Comparison of ENCODE assay signal across 8 cellular contexts in the genomic region with DNA sequence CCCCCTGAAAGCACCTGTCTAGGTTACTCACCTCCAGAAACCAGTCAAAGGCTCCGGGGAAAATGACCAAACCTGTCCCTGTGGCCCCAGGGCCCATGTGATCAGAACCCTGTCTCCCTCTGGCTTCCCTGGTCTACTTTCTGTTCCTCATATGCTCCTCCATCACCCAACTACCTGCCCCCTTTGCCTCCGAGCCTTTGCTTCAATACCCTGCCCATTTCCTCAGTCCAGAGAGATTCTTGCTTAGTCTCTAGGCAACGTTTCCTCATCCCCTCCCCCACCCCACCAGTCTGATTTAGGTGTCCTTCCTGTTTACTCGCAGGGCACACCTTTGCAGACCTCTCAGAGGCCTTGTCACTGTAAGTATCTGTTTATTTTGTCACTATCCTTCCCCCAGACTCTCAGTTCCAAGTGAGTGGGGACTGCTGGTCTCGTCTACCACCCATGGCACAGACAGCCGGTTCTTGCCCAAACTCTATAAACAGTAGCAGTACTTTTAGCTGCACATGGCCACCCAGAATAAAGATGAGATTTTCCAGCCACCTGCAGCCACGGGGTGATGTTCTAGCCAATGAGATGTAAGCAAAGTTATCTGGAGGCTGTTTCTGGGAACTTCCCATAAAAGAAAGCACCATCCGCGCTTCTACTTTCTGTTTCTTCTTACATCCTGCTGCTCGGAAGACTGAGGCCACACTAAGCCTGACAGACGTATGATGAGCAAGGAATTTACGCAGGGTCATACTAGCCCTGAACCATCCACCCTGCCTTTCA. TPM values are rescaled to one million over a fixed set of nuclear protein-coding genes. Genes with fewer than 3 reads are reported as not detected.
DNase-seq lines count a peak whose midpoint lies in the region; ATAC-seq, FAIRE-seq and TF ChIP-seq lines count a peak whose summit lies in the region.

No MANE protein-coding gene starts in this region.

- peak overlapping the region; percentile 41 for H3K4me3 ChIP-seq in GM23338
- peak overlapping the region; percentile 60 to 61 for H3K4me3 ChIP-seq in neutrophil (ENCODE audit: low read depth in 1 of 2, low read length in 1 of 2)
- H3K4me3 ChIP-seq in smooth muscle cell = no peak overlapping the region

- no peak for FAIRE-seq in D721Med (lab: Jason Lieb, UNC)

- H3K4me1 Mint-ChIP-seq in GM23338 = peaks cover 49% of the 10 kb centered on the region

- H4K20me1 ChIP-seq in GM23338 (replicated peaks; ENCODE audit: insufficient read depth) (peaks cover 77% of the 10 kb centered on the region), smooth muscle cell (ENCODE audit: low read depth) (peaks cover 100% of the 10 kb centered on the region)

- WGBS in smooth muscle cell (ENCODE audit: low lambda C conversion rate) = 78% methylated on average over 12 of the region's 12 CpGs

- H3K9me3 ChIP-seq in neutrophil = no peaks in the 10 kb centered on the region
- no peaks in the 10 kb centered on the region for H3K9me3 ChIP-seq in smooth muscle cell (replicated peaks; ENCODE audit: low read depth)

- H3F3A ChIP-seq in GM23338 (replicated peaks; ENCODE audit: low read depth) (no peaks in the 10 kb centered on the region; the same call in 1 of the 2 replicates), smooth muscle cell (ENCODE audit: low read depth) (no peaks in the 10 kb centered on the region)

- H3K27ac Mint-ChIP-seq in GM23338 = peak overlapping the region; percentile 40; the same call in 1 of the 2 replicates

- H2AFZ ChIP-seq in GM23338 (no peak overlapping the region), smooth muscle cell (ENCODE audit: low read depth) (no peak overlapping the region)

- H3K36me3 ChIP-seq in GM23338 (ENCODE audit: insufficient read depth) (no peaks in the 10 kb centered on the region), neutrophil (peaks cover 5% of the 10 kb centered on the region), smooth muscle cell (ENCODE audit: low read depth) (no peaks in the 10 kb centered on the region)

- peak; percentile 43 for DNase-seq in GM13976 (ENCODE audit: low spot score)
- DNase-seq in GM23338 (ENCODE audit: low spot score) = peak; percentile 60
- peak; percentile 80 for DNase-seq in NOMO-1 treated with DMSO at 0.1 percent for 48 hours (lab: John Stamatoyannopoulos, UW; ENCODE audit: unreplicated experiment)
- DNase-seq in activated effector memory CD4-positive, alpha-beta T cell treated with Interleukin-2 at 50 U/mL for 16 hours = peak; percentile 68
- no peak for DNase-seq in SW480 (ENCODE audit: low spot score)
- DNase-seq in smooth muscle cell (lab: John Stamatoyannopoulos, UW; ENCODE audit: unreplicated experiment) = no peak
- DNase-seq in D721Med (ENCODE audit: insufficient read length, low spot score) = no peak

- no peak overlapping the region for H3K9ac ChIP-seq in smooth muscle cell (ENCODE audit: low read depth)

- TF ChIP-seq CTCF in GM13976 (IDR thresholded peaks at IDR 0.05; ENCODE audit: borderline replicate concordance, control extremely low read depth, extremely low read depth, insufficient read depth, missing control alignments) (no peak), GM23338 (conservative IDR thresholded peaks at IDR 0.05; ENCODE audit: low read depth in 2 of 2) (no peak), neutrophil (IDR thresholded peaks at IDR 0.05) (no peak), smooth muscle cell (IDR thresholded peaks at IDR 0.05; ENCODE audit: borderline replicate concordance, insufficient read depth, poor library complexity, severe bottlenecking) (no peak), D721Med (IDR thresholded peaks at IDR 0.05; ENCODE audit: insufficient read depth, missing control alignments) (no peak)

- peaks cover 38% of the 10 kb centered on the region for H3K4me1 ChIP-seq in GM23338 (ENCODE audit: insufficient read depth)
- peaks cover 72 to 96% of the 10 kb centered on the region in 2 experiments for H3K4me1 ChIP-seq in neutrophil (ENCODE audit: control insufficient read depth in 1 of 2, insufficient read depth in 1 of 2, low read depth in 1 of 2, low read length in 1 of 2)
- H3K4me1 ChIP-seq in smooth muscle cell (ENCODE audit: low read depth) = no peaks in the 10 kb centered on the region

- H3K9me3 Mint-ChIP-seq in GM23338 = no peaks in the 10 kb centered on the region

- H3K79me2 ChIP-seq in GM23338 (replicated peaks; ENCODE audit: insufficient read depth) (peaks cover 100% of the 10 kb centered on the region), smooth muscle cell (ENCODE audit: low read depth) (peaks cover 96% of the 10 kb centered on the region)

- peaks cover 2% of the 10 kb centered on the region for H3K27me3 Mint-ChIP-seq in GM23338 (ENCODE audit: insufficient read depth, low read depth, poor library complexity)

- H3K4me2 ChIP-seq in GM23338 (peak overlapping the region; percentile 66), smooth muscle cell (no peak overlapping the region)

- peak overlapping the region; percentile 21; the same call in 1 of the 3 replicates for H3K4me3 Mint-ChIP-seq in GM23338

- peak overlapping the region; percentile 75; the same call in 1 of the 2 replicates for H3K27ac ChIP-seq in GM23338 (ENCODE audit: low read depth)
- H3K27ac ChIP-seq in neutrophil = peak overlapping the region; percentile 99
- no peak overlapping the region for H3K27ac ChIP-seq in smooth muscle cell (ENCODE audit: low read depth)

- peaks cover 8% of the 10 kb centered on the region; the same call in 2 of the 3 replicates for H3K36me3 Mint-ChIP-seq in GM23338 (ENCODE audit: low read depth)

- H3K27me3 ChIP-seq in GM23338 (ENCODE audit: insufficient read depth) (no peaks in the 10 kb centered on the region), neutrophil (no peaks in the 10 kb centered on the region), smooth muscle cell (ENCODE audit: low read depth) (no peaks in the 10 kb centered on the region)

- H3K9me2 ChIP-seq in GM23338 (ENCODE audit: insufficient read depth) = no peaks in the 10 kb centered on the region

- ATAC-seq in GM23338 = peak; percentile 50

- in situ Hi-C loops in GM13976 (cut with MboI; ENCODE audit: low sequenced_read_pairs, unreplicated experiment) = no loop called here

TF ChIP-seq in GM23338, 12 proteins besides CTCF, POLR2A, EP300 and RAD21 (continues in another document):
- no peak for TF ChIP-seq STAT1 (IDR thresholded peaks at IDR 0.05; ENCODE audit: unreplicated experiment)
- TF ChIP-seq, protein P1, sequence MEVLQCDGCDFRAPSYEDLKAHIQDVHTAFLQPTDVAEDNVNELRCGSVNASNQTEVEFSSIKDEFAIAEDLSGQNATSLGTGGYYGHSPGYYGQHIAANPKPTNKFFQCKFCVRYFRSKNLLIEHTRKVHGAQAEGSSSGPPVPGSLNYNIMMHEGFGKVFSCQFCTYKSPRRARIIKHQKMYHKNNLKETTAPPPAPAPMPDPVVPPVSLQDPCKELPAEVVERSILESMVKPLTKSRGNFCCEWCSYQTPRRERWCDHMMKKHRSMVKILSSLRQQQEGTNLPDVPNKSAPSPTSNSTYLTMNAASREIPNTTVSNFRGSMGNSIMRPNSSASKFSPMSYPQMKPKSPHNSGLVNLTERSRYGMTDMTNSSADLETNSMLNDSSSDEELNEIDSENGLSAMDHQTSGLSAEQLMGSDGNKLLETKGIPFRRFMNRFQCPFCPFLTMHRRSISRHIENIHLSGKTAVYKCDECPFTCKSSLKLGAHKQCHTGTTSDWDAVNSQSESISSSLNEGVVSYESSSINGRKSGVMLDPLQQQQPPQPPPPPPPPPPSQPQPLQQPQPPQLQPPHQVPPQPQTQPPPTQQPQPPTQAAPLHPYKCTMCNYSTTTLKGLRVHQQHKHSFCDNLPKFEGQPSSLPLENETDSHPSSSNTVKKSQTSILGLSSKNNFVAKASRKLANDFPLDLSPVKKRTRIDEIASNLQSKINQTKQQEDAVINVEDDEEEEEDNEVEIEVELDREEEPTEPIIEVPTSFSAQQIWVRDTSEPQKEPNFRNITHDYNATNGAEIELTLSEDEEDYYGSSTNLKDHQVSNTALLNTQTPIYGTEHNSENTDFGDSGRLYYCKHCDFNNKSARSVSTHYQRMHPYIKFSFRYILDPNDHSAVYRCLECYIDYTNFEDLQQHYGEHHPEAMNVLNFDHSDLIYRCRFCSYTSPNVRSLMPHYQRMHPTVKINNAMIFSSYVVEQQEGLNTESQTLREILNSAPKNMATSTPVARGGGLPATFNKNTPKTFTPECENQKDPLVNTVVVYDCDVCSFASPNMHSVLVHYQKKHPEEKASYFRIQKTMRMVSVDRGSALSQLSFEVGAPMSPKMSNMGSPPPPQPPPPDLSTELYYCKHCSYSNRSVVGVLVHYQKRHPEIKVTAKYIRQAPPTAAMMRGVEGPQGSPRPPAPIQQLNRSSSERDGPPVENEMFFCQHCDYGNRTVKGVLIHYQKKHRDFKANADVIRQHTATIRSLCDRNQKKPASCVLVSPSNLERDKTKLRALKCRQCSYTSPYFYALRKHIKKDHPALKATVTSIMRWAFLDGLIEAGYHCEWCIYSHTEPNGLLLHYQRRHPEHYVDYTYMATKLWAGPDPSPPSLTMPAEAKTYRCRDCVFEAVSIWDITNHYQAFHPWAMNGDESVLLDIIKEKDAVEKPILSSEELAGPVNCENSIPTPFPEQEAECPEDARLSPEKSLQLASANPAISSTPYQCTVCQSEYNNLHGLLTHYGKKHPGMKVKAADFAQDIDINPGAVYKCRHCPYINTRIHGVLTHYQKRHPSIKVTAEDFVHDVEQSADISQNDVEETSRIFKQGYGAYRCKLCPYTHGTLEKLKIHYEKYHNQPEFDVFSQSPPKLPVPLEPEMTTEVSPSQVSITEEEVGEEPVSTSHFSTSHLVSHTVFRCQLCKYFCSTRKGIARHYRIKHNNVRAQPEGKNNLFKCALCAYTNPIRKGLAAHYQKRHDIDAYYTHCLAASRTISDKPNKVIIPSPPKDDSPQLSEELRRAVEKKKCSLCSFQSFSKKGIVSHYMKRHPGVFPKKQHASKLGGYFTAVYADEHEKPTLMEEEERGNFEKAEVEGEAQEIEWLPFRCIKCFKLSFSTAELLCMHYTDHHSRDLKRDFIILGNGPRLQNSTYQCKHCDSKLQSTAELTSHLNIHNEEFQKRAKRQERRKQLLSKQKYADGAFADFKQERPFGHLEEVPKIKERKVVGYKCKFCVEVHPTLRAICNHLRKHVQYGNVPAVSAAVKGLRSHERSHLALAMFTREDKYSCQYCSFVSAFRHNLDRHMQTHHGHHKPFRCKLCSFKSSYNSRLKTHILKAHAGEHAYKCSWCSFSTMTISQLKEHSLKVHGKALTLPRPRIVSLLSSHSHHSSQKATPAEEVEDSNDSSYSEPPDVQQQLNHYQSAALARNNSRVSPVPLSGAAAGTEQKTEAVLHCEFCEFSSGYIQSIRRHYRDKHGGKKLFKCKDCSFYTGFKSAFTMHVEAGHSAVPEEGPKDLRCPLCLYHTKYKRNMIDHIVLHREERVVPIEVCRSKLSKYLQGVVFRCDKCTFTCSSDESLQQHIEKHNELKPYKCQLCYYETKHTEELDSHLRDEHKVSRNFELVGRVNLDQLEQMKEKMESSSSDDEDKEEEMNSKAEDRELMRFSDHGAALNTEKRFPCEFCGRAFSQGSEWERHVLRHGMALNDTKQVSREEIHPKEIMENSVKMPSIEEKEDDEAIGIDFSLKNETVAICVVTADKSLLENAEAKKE (CRISPR knock-in tag; IDR thresholded peaks at IDR 0.05) = no peak
- no peak for TF ChIP-seq ZNF331 (CRISPR knock-in tag; IDR thresholded peaks at IDR 0.05; ENCODE audit: low read depth)

RNA-seq across cellular contexts. Expression of a gene that starts 13.3 kb away (rescaled TPM):
- 169 and 180 TPM in 2 replicates for total RNA-seq in GM23338 (2014; rRNA removed; shearing (Covaris generic))
- polyA plus RNA-seq in GM23338 (2016; fragmentation: Nextera tagmentation; extraction: Ambion mirVana) (66.9 and 83.3 TPM in 2 replicates), smooth muscle cell (58.8 and 71.9 TPM in 2 replicates)
- total RNA-seq in smooth muscle cell = 79.2 and 97.2 TPM in 2 replicates

Comparison
In these comparisons a context has a peak if more than half of its experiments do, and no peak if none do; other contexts are left out.
1. DNase-seq: peak in GM13976 (single experiment), GM23338 (single experiment), NOMO-1 treated with DMSO at 0.1 percent for 48 hours (single experiment) and activated effector memory CD4-positive, alpha-beta T cell treated with Interleukin-2 at 50 U/mL for 16 hours (single experiment); none in SW480 (single experiment), smooth muscle cell (single experiment) and D721Med (single experiment).